Comparison of ENCODE assay signal across 1 cellular context in the genomic region with DNA sequence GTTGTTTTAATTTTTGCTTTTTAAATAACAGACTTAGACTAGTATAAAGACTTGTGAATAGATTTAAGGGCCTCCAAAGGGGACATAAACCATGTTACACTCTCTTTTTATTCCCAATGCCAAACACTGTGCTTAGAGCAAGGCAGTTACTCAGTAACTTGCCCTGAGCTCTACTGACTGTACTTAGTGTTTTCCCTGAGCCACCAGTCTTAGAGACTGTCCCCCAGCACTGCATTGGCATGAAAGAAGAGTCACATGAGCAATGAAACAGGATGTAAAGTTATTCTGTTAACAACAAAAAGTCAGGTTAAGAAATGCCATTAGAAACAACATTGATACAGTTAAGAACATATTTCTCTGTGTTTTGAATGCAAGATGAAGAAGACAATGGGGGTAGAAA.
TF ChIP-seq lines count a peak whose summit lies in the region.

No MANE protein-coding gene starts in this region.

TF ChIP-seq in endothelial cell of umbilical vein, 7 proteins besides CTCF, POLR2A, EP300 and RAD21 (continued from another document):
- TF ChIP-seq, protein P1, sequence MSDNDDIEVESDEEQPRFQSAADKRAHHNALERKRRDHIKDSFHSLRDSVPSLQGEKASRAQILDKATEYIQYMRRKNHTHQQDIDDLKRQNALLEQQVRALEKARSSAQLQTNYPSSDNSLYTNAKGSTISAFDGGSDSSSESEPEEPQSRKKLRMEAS (IDR thresholded peaks at IDR 0.05; ENCODE audit: insufficient read depth, insufficient read length): no peak
- TF ChIP-seq POLR2AphosphoS5 (IDR thresholded peaks at IDR 0.05; ENCODE audit: insufficient read depth, low read depth, low read length) (no peak), GATA2 (IDR thresholded peaks at IDR 0.05; ENCODE audit: insufficient read depth, insufficient read length, low read depth, low read length) (no peak)
